In genomic region chr3:154584041-154584440, GRCh38 we compare ENCODE assay signal across 29 cellular contexts.
DNase-seq lines count a peak whose midpoint lies in the region; ATAC-seq and TF ChIP-seq lines count a peak whose summit lies in the region.
"Had no signal": no experiment of that assay in that cellular context is flagged by ENCODE, and none has a peak within 500 bp of the region (broad histone marks: within the 10 kb centered on the region; RNA-seq: fewer than 3 reads in every experiment).

No MANE protein-coding gene starts in this region.

- CTCF ChIA-PET in WTC11 (lab: Charles Lee): interaction anchor here (0.7 to 1.2 kb wide), 3 partner anchors 32 to 903 kb away, joined by 3 to 6 read pairs (median 6); no protein-coding TSS in a partner anchor

- H3K18ac ChIP-seq in mesendoderm (ENCODE audit: low read length): no peak overlapping the region

- no peak overlapping the region for H3K4me3 ChIP-seq in mesendoderm (ENCODE audit: low read length)
- H3K4me3 ChIP-seq: adrenal gland, left ventricle myocardium inferior, pancreas, right atrium auricular region, spleen, testis, uterus had no signal

- no CpG with 5 or more reads among the region's 4 CpGs for WGBS in mesendoderm (ENCODE audit: extremely low coverage, insufficient coverage, low lambda C conversion rate)

- POLR2A ChIA-PET in WTC11 (lab: Charles Lee): no interaction called here

- H4K8ac ChIP-seq in mesendoderm (ENCODE audit: low read depth, low read length): no peak overlapping the region

- TF ChIP-seq CTCF in WTC11 (IDR thresholded peaks at IDR 0.05) (no peak), HFFc6 (IDR thresholded peaks at IDR 0.05) (no peak)

- H3K23ac ChIP-seq in mesendoderm (ENCODE audit: low read length): no peak overlapping the region

- H3K56ac ChIP-seq in mesendoderm (ENCODE audit: low read length): no peak overlapping the region

- H3K4me1 ChIP-seq in mesendoderm (ENCODE audit: control insufficient read depth, low read depth, low read length): no peaks in the 10 kb centered on the region
- H3K4me1 ChIP-seq: adrenal gland, BE2C, left ventricle myocardium inferior, pancreas, right atrium auricular region, spleen, testis, uterus had no signal

- H3K27me3 Mint-ChIP-seq in WTC11 (ENCODE audit: low read depth): no peaks in the 10 kb centered on the region
- no peaks in the 10 kb centered on the region for H3K27me3 Mint-ChIP-seq in HFFc6 (ENCODE audit: insufficient read depth)
- no peaks in the 10 kb centered on the region for H3K27me3 Mint-ChIP-seq in stimulated activated naive CD8-positive, alpha-beta T cell treated with anti-CD3 and anti-CD28 coated beads, Interleukin-15, amount 100 ng/mL, for 72 hours
- H3K27me3 Mint-ChIP-seq: activated T-cell treated with anti-CD3 and anti-CD28 coated beads, Interleukin-2, amount 50 U/mL, for 24 hours; brain; naive thymus-derived CD8-positive, alpha-beta T cell; stimulated activated naive B cell treated with anti-CD40 and anti-IgM and Interleukin-4, amounts not matched to agents 10 μg/mL and 1 μg/mL and 100 μg/mL, for 72 hours had no signal

- H3K27ac Mint-ChIP-seq in WTC11 (no peak overlapping the region), HFFc6 (no peak overlapping the region)
- no peak overlapping the region for H3K27ac Mint-ChIP-seq in stimulated activated naive CD8-positive, alpha-beta T cell treated with anti-CD3 and anti-CD28 coated beads, Interleukin-15, amount 100 ng/mL, for 72 hours
- H3K27ac Mint-ChIP-seq: activated T-cell treated with anti-CD3 and anti-CD28 coated beads, Interleukin-2, amount 50 U/mL, for 24 hours; brain; naive thymus-derived CD8-positive, alpha-beta T cell; stimulated activated naive B cell treated with anti-CD40 and anti-IgM and Interleukin-4, amounts not matched to agents 10 μg/mL and 1 μg/mL and 100 μg/mL, for 72 hours had no signal

- DNase-seq in NCI-H82 (lab: John Stamatoyannopoulos, UW) (peak; percentile 20), NCI-H82 treated with DMSO at 0.1 percent for 48 hours (lab: John Stamatoyannopoulos, UW; ENCODE audit: unreplicated experiment) (no peak), LHCN-M2 (ENCODE audit: low read depth) (peak; percentile 2), WTC11 (ENCODE audit: low spot score) (no peak), mesendoderm (peak; percentile 54), HFFc6 (no peak), NCI-H146 (lab: John Stamatoyannopoulos, UW) (no peak)
- DNase-seq in stimulated activated naive CD8-positive, alpha-beta T cell treated with anti-CD3 and anti-CD28 coated beads, Interleukin-15, amount 100 ng/mL, for 72 hours: no peak
- DNase-seq: activated CD4-positive, alpha-beta T cell treated with anti-CD3 and anti-CD28 coated beads for 48 hours; activated T-cell treated with anti-CD3 and anti-CD28 coated beads, Interleukin-2, amount 50 U/mL, for 24 hours; adrenal gland; BE2C; COR-L47; Karpas-422; left ventricle myocardium inferior; midbrain; naive thymus-derived CD8-positive, alpha-beta T cell; NCI-H1105 treated with DMSO at 0.1 percent for 48 hours; NCI-H2029 treated with DMSO at 0.1 percent for 48 hours; pancreas; spleen; stimulated activated CD4-positive, alpha-beta T cell treated with anti-CD3 and anti-CD28 coated beads, Interleukin-4, amount 100 ng/mL, for 1 hour; stimulated activated naive B cell treated with anti-CD40 and anti-IgM and Interleukin-4, amounts not matched to agents 10 μg/mL and 1 μg/mL and 100 μg/mL, for 72 hours; T-helper 2 cell; testis; uterus had no signal

- H3K36me3 Mint-ChIP-seq in WTC11: no peaks in the 10 kb centered on the region
- no peaks in the 10 kb centered on the region for H3K36me3 Mint-ChIP-seq in HFFc6 (ENCODE audit: low read depth)
- H3K36me3 Mint-ChIP-seq: brain; naive thymus-derived CD8-positive, alpha-beta T cell; stimulated activated naive B cell treated with anti-CD40 and anti-IgM and Interleukin-4, amounts not matched to agents 10 μg/mL and 1 μg/mL and 100 μg/mL, for 72 hours had no signal

- no peak overlapping the region for H3K4me2 ChIP-seq in mesendoderm (ENCODE audit: low read length)

- no peak overlapping the region for H2BK120ac ChIP-seq in mesendoderm (ENCODE audit: low read depth, low read length)

- no peaks in the 10 kb centered on the region for H3K27me3 ChIP-seq in mesendoderm (ENCODE audit: insufficient read depth, low read length, poor library complexity)
- H3K27me3 ChIP-seq: adrenal gland, BE2C, pancreas, right atrium auricular region, spleen, testis, uterus had no signal

- no peaks in the 10 kb centered on the region for H3K36me3 ChIP-seq in mesendoderm (ENCODE audit: control insufficient read depth, insufficient read depth, low read length)
- H3K36me3 ChIP-seq: adrenal gland, BE2C, left ventricle myocardium inferior, pancreas, right atrium auricular region, spleen, uterus had no signal

- ATAC-seq in WTC11: peak; percentile 88
- ATAC-seq in stimulated activated naive CD8-positive, alpha-beta T cell treated with anti-CD3 and anti-CD28 coated beads, Interleukin-15, amount 100 ng/mL, for 72 hours: no peak
- ATAC-seq: naive thymus-derived CD8-positive, alpha-beta T cell; pancreas; stimulated activated naive B cell treated with anti-CD40 and anti-IgM and Interleukin-4, amounts not matched to agents 10 μg/mL and 1 μg/mL and 100 μg/mL, for 72 hours had no signal

- no peak overlapping the region for H2AK5ac ChIP-seq in mesendoderm (ENCODE audit: low read length)

- no peak overlapping the region for H3K4ac ChIP-seq in mesendoderm (ENCODE audit: low read depth, low read length)

- H2BK5ac ChIP-seq in mesendoderm (ENCODE audit: low read length): no peak overlapping the region

- H3K4me1 Mint-ChIP-seq in WTC11: no peaks in the 10 kb centered on the region
- H3K4me1 Mint-ChIP-seq in HFFc6 (ENCODE audit: low read depth): no peaks in the 10 kb centered on the region
- H3K4me1 Mint-ChIP-seq in stimulated activated naive CD8-positive, alpha-beta T cell treated with anti-CD3 and anti-CD28 coated beads, Interleukin-15, amount 100 ng/mL, for 72 hours: no peaks in the 10 kb centered on the region
- H3K4me1 Mint-ChIP-seq: naive thymus-derived CD8-positive, alpha-beta T cell; stimulated activated naive B cell treated with anti-CD40 and anti-IgM and Interleukin-4, amounts not matched to agents 10 μg/mL and 1 μg/mL and 100 μg/mL, for 72 hours had no signal

- H3K9me3 Mint-ChIP-seq in WTC11: no peaks in the 10 kb centered on the region
- peaks cover 16% of the 10 kb centered on the region for H3K9me3 Mint-ChIP-seq in HFFc6
- H3K9me3 Mint-ChIP-seq in stimulated activated naive CD8-positive, alpha-beta T cell treated with anti-CD3 and anti-CD28 coated beads, Interleukin-15, amount 100 ng/mL, for 72 hours: no peaks in the 10 kb centered on the region
- H3K9me3 Mint-ChIP-seq: activated T-cell treated with anti-CD3 and anti-CD28 coated beads, Interleukin-2, amount 50 U/mL, for 24 hours had no signal

- H4K5ac ChIP-seq in mesendoderm (ENCODE audit: low read length): no peak overlapping the region

- no peaks in the 10 kb centered on the region for H3K79me2 ChIP-seq in mesendoderm (ENCODE audit: control insufficient read depth, insufficient read depth, low read length)

- no peak overlapping the region for H3K27ac ChIP-seq in mesendoderm (ENCODE audit: low read depth, low read length)
- H3K27ac ChIP-seq: adrenal gland, epithelial cell of prostate, left ventricle myocardium inferior, pancreas, right atrium auricular region, spleen, testis, uterus had no signal

- H3K4me3 Mint-ChIP-seq in WTC11 (no peak overlapping the region), HFFc6 (no peak overlapping the region)
- H3K4me3 Mint-ChIP-seq in stimulated activated naive CD8-positive, alpha-beta T cell treated with anti-CD3 and anti-CD28 coated beads, Interleukin-15, amount 100 ng/mL, for 72 hours: no peak overlapping the region
- H3K4me3 Mint-ChIP-seq: activated T-cell treated with anti-CD3 and anti-CD28 coated beads, Interleukin-2, amount 50 U/mL, for 24 hours; brain; naive thymus-derived CD8-positive, alpha-beta T cell; stimulated activated naive B cell treated with anti-CD40 and anti-IgM and Interleukin-4, amounts not matched to agents 10 μg/mL and 1 μg/mL and 100 μg/mL, for 72 hours had no signal

- no peaks in the 10 kb centered on the region for H3K79me1 ChIP-seq in mesendoderm (ENCODE audit: low read length)

- H3K9ac ChIP-seq in mesendoderm (ENCODE audit: low read length): no peak overlapping the region

- H2BK15ac ChIP-seq in mesendoderm (replicated peaks; ENCODE audit: low read depth): no peak overlapping the region

TF ChIP-seq in WTC11, 78 proteins besides CTCF, POLR2A, EP300 and RAD21 (continues in another document):
- TF ChIP-seq ZSCAN18 (CRISPR knock-in tag; IDR thresholded peaks at IDR 0.05) (no peak), NR1H2 (CRISPR knock-in tag; IDR thresholded peaks at IDR 0.05) (no peak), ZNF425 (CRISPR knock-in tag; conservative IDR thresholded peaks at IDR 0.05) (no peak), SP1 (CRISPR knock-in tag; conservative IDR thresholded peaks at IDR 0.05) (no peak), ZBTB21 (CRISPR knock-in tag; IDR thresholded peaks at IDR 0.05; ENCODE audit: borderline replicate concordance) (no peak), FOXK1 (CRISPR knock-in tag; IDR thresholded peaks at IDR 0.05) (no peak)

Comparison
In these comparisons a context has a peak if more than half of its experiments do, and no peak if none do; other contexts are left out.
1. DNase-seq: peak in NCI-H82 (single experiment), LHCN-M2 (single experiment) and mesendoderm (single experiment); none in NCI-H82 treated with DMSO at 0.1 percent for 48 hours (single experiment), WTC11 (single experiment), HFFc6 (single experiment), NCI-H146 (single experiment) and stimulated activated naive CD8-positive, alpha-beta T cell treated with anti-CD3 and anti-CD28 coated beads, Interleukin-15, amount 100 ng/mL, for 72 hours (0 of 2).